ENCODE assay signal across 23 cellular contexts in genomic region chr15:89184886-89185526, GRCh38. TPM values are rescaled to one million over a fixed set of nuclear protein-coding genes. Genes with fewer than 3 reads are reported as not detected.
"Had no signal": no experiment of that assay in that cellular context is flagged by ENCODE, and none has a peak within 500 bp of the region (broad histone marks: within the 10 kb centered on the region; RNA-seq: fewer than 3 reads in every experiment).

No MANE protein-coding gene starts in this region.

- H3K79me2 ChIP-seq: parathyroid adenoma had no signal

- H3K27ac ChIP-seq: gastrocnemius medialis, parathyroid adenoma, spleen, tibial artery, VCaP had no signal

- H3K27me3 ChIP-seq: gastrocnemius medialis, spleen, tibial artery had no signal

- H3K4me3 Mint-ChIP-seq: activated CD4-positive, alpha-beta memory T cell treated with anti-CD3 and anti-CD28 coated beads for 36 hours; stimulated activated naive B cell treated with anti-CD40 and anti-IgM and Interleukin-4, amounts not matched to agents 10 μg/mL and 1 μg/mL and 100 μg/mL, for 72 hours had no signal

- DNase-seq: activated CD4-positive, alpha-beta memory T cell treated with anti-CD3 and anti-CD28 coated beads for 36 hours; activated CD4-positive, alpha-beta T cell treated with anti-CD3 and anti-CD28 coated beads for 1 hour; activated T-cell treated with anti-CD3 and anti-CD28 coated beads, Interleukin-2, amount 50 U/mL, for 48 hours; aorta; cortex of kidney; effector CD4-positive, alpha-beta T cell; gastrocnemius medialis; head of caudate nucleus; mesenchymal stem cell; mucosa of descending colon; naive B cell; spleen; stimulated activated CD4-positive, alpha-beta T cell treated with anti-CD3 and anti-CD28 coated beads, Interleukin-4, amount 100 ng/mL, for 4 hours; stimulated activated naive B cell treated with anti-CD40 and anti-IgM and Interleukin-4, amounts not matched to agents 10 μg/mL and 1 μg/mL and 100 μg/mL, for 72 hours; T-helper 2 cell; tibial artery had no signal

- H3K4me1 Mint-ChIP-seq: naive B cell had no signal

- H3K9ac ChIP-seq: parathyroid adenoma had no signal

- H3K9me3 Mint-ChIP-seq: activated CD4-positive, alpha-beta memory T cell treated with anti-CD3 and anti-CD28 coated beads for 36 hours; naive B cell; stimulated activated naive B cell treated with anti-CD40 and anti-IgM and Interleukin-4, amounts not matched to agents 10 μg/mL and 1 μg/mL and 100 μg/mL, for 72 hours had no signal

- ATAC-seq: gastrocnemius medialis; stimulated activated naive B cell treated with anti-CD40 and anti-IgM and Interleukin-4, amounts not matched to agents 10 μg/mL and 1 μg/mL and 100 μg/mL, for 72 hours had no signal

- H3K4me3 ChIP-seq: gastrocnemius medialis, mucosa of descending colon, spleen, tibial artery had no signal

- H3K9me3 ChIP-seq: gastrocnemius medialis, mucosa of descending colon, spleen, tibial artery had no signal

- H3K27ac Mint-ChIP-seq: activated CD4-positive, alpha-beta memory T cell treated with anti-CD3 and anti-CD28 coated beads for 36 hours; naive B cell; stimulated activated naive B cell treated with anti-CD40 and anti-IgM and Interleukin-4, amounts not matched to agents 10 μg/mL and 1 μg/mL and 100 μg/mL, for 72 hours had no signal

- FAIRE-seq: keratinocyte had no signal

- H2AFZ ChIP-seq: parathyroid adenoma had no signal

- H3K4me1 ChIP-seq: gastrocnemius medialis, parathyroid adenoma had no signal

RNA-seq across cellular contexts. Expression of gene RLBP1, which starts 36.4 kb away (rescaled TPM):
- total RNA-seq: activated CD4-positive, alpha-beta memory T cell treated with anti-CD3 and anti-CD28 coated beads for 36 hours; aorta; gastrocnemius medialis; left ventricle myocardium superior; sciatic nerve; spleen; urinary bladder had no signal
- polyA plus RNA-seq: aorta, esophagus, keratinocyte, spleen, urinary bladder had no signal
